8 cellular contexts compared by ENCODE assay signal in the genomic region with DNA sequence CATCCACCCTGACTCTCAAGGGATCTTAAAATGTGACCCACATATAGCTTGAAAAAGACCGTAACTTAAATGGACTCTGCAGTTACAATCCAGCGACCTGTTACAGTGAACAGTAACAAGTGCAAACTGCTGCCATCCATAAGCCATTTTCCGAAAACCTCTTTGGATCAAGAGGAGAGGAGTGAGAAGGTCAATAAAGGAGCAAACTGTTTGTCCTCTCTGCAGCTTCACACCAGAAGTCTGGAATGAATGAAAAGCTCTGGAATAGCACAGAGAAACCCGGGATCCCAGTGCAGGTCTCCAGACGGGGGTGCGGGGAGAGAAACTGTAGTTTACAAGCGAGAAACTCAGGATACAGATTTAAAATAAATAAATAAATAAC. TPM values are rescaled to one million over a fixed set of nuclear protein-coding genes. Genes with fewer than 3 reads are reported as not detected.
DNase-seq lines count a peak whose midpoint lies in the region; ATAC-seq and TF ChIP-seq lines count a peak whose summit lies in the region.

No MANE protein-coding gene starts in this region.

- peaks cover 0 to 9% (median 0%) of the 10 kb centered on the region in 11 experiments; a peak in 3 of 22 replicates for H3K27me3 ChIP-seq in BLaER1 treated with 17β-estradiol and CSF1 and Interleukin-3, amounts not matched to agents 10 nM and 100 nM
- H3K27me3 ChIP-seq in HUES48 (ENCODE audit: control insufficient read depth, insufficient read depth, low read length) (0 out of 2 replicates have a peak, but pooled peaks cover 6% of the 10 kb centered on the region), iPS-20b (ENCODE audit: insufficient read depth, low read length) (peaks cover 6% of the 10 kb centered on the region), smooth muscle cell (ENCODE audit: low read depth) (no peaks in the 10 kb centered on the region), foreskin keratinocyte (peaks cover 21% of the 10 kb centered on the region)

- peak overlapping the region; percentile 70 to 86 (median 76) for H3K4me3 ChIP-seq in BLaER1 treated with 17β-estradiol and CSF1 and Interleukin-3, amounts not matched to agents 10 nM and 100 nM
- H3K4me3 ChIP-seq in HUES48 (ENCODE audit: low read depth, low read length), result peak overlapping the region; percentile 89
- peak overlapping the region; percentile 84 for H3K4me3 ChIP-seq in iPS-20b (ENCODE audit: low read length)
- peak overlapping the region; percentile 86 for H3K4me3 ChIP-seq in smooth muscle cell

- peak overlapping the region; percentile 23 for H3K27ac Mint-ChIP-seq in activated naive CD8-positive, alpha-beta T cell

- no peaks in the 10 kb centered on the region for H3F3A ChIP-seq in smooth muscle cell (ENCODE audit: low read depth)

- peaks cover 7 to 24% (median 19%) of the 10 kb centered on the region in 10 experiments; a peak in 19 of 20 replicates for H3K4me1 ChIP-seq in BLaER1 treated with 17β-estradiol and CSF1 and Interleukin-3, amounts not matched to agents 10 nM and 100 nM
- H3K4me1 ChIP-seq in HUES48 (ENCODE audit: control insufficient read depth, insufficient read depth, low read length) (peaks cover 11% of the 10 kb centered on the region), iPS-20b (ENCODE audit: insufficient read depth, low read length) (peaks cover 13% of the 10 kb centered on the region; the same call in 1 of the 2 replicates), smooth muscle cell (ENCODE audit: low read depth) (peaks cover 17% of the 10 kb centered on the region), foreskin keratinocyte (no peaks in the 10 kb centered on the region)

- no peak for ATAC-seq in foreskin keratinocyte

- TF ChIP-seq CTCF in smooth muscle cell (IDR thresholded peaks at IDR 0.05; ENCODE audit: borderline replicate concordance, insufficient read depth, poor library complexity, severe bottlenecking) (no peak), foreskin keratinocyte (conservative IDR thresholded peaks at IDR 0.05) (no peak)

- no peaks in the 10 kb centered on the region for H3K9me3 ChIP-seq in BLaER1 treated with 17β-estradiol and CSF1 and Interleukin-3, amounts not matched to agents 10 nM and 100 nM (replicated peaks in 1 of 11)
- H3K9me3 ChIP-seq in HUES48 (ENCODE audit: control insufficient read depth, insufficient read depth, low read length), result no peaks in the 10 kb centered on the region
- H3K9me3 ChIP-seq in iPS-20b (ENCODE audit: insufficient read depth, low read depth, low read length), result no peaks in the 10 kb centered on the region
- H3K9me3 ChIP-seq in smooth muscle cell (replicated peaks; ENCODE audit: low read depth), result no peaks in the 10 kb centered on the region

- H3K36me3 ChIP-seq in BLaER1 treated with 17β-estradiol and CSF1 and Interleukin-3, amounts not matched to agents 10 nM and 100 nM, result peaks cover 9 to 27% (median 20%) of the 10 kb centered on the region in 11 experiments; a peak in 20 of 22 replicates
- H3K36me3 ChIP-seq in HUES48 (ENCODE audit: control insufficient read depth, insufficient read depth, low read length), result peaks cover 22% of the 10 kb centered on the region
- peaks cover 24% of the 10 kb centered on the region for H3K36me3 ChIP-seq in iPS-20b (ENCODE audit: insufficient read depth, low read depth, low read length)
- H3K36me3 ChIP-seq in smooth muscle cell (ENCODE audit: low read depth), result no peaks in the 10 kb centered on the region

- H4K20me1 ChIP-seq in BLaER1 treated with 17β-estradiol and CSF1 and Interleukin-3, amounts not matched to agents 10 nM and 100 nM, result peaks cover 0 to 7% (median 0%) of the 10 kb centered on the region in 11 experiments; a peak in 3 of 22 replicates
- H4K20me1 ChIP-seq in smooth muscle cell (ENCODE audit: low read depth), result no peaks in the 10 kb centered on the region

- H3K4me3 Mint-ChIP-seq in activated naive CD8-positive, alpha-beta T cell, result peak overlapping the region; percentile 96

- no peaks in the 10 kb centered on the region for H3K9me3 Mint-ChIP-seq in activated naive CD8-positive, alpha-beta T cell (ENCODE audit: low read depth)

- peaks cover 2% of the 10 kb centered on the region for H3K27me3 Mint-ChIP-seq in activated naive CD8-positive, alpha-beta T cell

- 18% methylated on average over 7 of the region's 7 CpGs for WGBS in smooth muscle cell (ENCODE audit: low lambda C conversion rate)

- peak overlapping the region; percentile 74 to 86 (median 81) for H3K9ac ChIP-seq in BLaER1 treated with 17β-estradiol and CSF1 and Interleukin-3, amounts not matched to agents 10 nM and 100 nM
- H3K9ac ChIP-seq in HUES48 (ENCODE audit: low read depth, low read length), result peak overlapping the region; percentile 59
- H3K9ac ChIP-seq in iPS-20b (ENCODE audit: low read depth, low read length), result peak overlapping the region; percentile 75; the same call in 1 of the 2 replicates
- H3K9ac ChIP-seq in smooth muscle cell (ENCODE audit: low read depth), result no peak overlapping the region

- peaks cover 30% of the 10 kb centered on the region for H3K4me1 Mint-ChIP-seq in activated naive CD8-positive, alpha-beta T cell (ENCODE audit: low read depth)

- H3K36me3 Mint-ChIP-seq in activated naive CD8-positive, alpha-beta T cell, result peaks cover 5% of the 10 kb centered on the region

- H3K27ac ChIP-seq in BLaER1 treated with 17β-estradiol and CSF1 and Interleukin-3, amounts not matched to agents 10 nM and 100 nM, result peak overlapping the region; percentile 35 to 81 (median 51); a peak in 15 of 22 replicates
- peak overlapping the region; percentile 30 for H3K27ac ChIP-seq in HUES48 (ENCODE audit: low read depth, low read length)
- no peak overlapping the region for H3K27ac ChIP-seq in iPS-20b (ENCODE audit: low read length)
- no peak overlapping the region for H3K27ac ChIP-seq in smooth muscle cell (ENCODE audit: low read depth)
- no peak overlapping the region for H3K27ac ChIP-seq in foreskin keratinocyte

- no peak for DNase-seq in smooth muscle cell (lab: John Stamatoyannopoulos, UW; ENCODE audit: unreplicated experiment)
- DNase-seq in KG1 (lab: John Stamatoyannopoulos, UW), result no peak
- DNase-seq in foreskin keratinocyte, result no peak
- no peak for DNase-seq in mucosa of gallbladder (ENCODE audit: low spot score)

- H3K4me2 ChIP-seq in BLaER1 treated with 17β-estradiol and CSF1 and Interleukin-3, amounts not matched to agents 10 nM and 100 nM, result peak overlapping the region; percentile 80 to 98 (median 90)
- peak overlapping the region; percentile 90 for H3K4me2 ChIP-seq in smooth muscle cell

- H3K79me2 ChIP-seq in smooth muscle cell (ENCODE audit: low read depth), result peaks cover 19% of the 10 kb centered on the region

- H2AFZ ChIP-seq in smooth muscle cell (ENCODE audit: low read depth), result peak overlapping the region; percentile 98

RNA-seq across cellular contexts. Expression of a gene that starts 0.7 kb away (rescaled TPM):
- 8.9 and 9.0 TPM in 2 replicates for total RNA-seq in smooth muscle cell
- 1.3 TPM in 2 replicates for polyA plus RNA-seq in smooth muscle cell
- total RNA-seq in foreskin keratinocyte, result 2.3 and 2.8 TPM in 2 replicates
- polyA plus RNA-seq in foreskin keratinocyte, result 0.62 and 0.71 TPM in 2 replicates
- 11.2 TPM for total RNA-seq in mucosa of gallbladder

RNA-seq across cellular contexts. Expression of a gene that starts 30.0 kb away (rescaled TPM):
- total RNA-seq in smooth muscle cell (1.6 and 1.7 TPM in 2 replicates), foreskin keratinocyte (not detected in 2 replicates), mucosa of gallbladder (not detected)
- polyA plus RNA-seq in smooth muscle cell (not detected in 2 replicates), foreskin keratinocyte (not detected in 2 replicates)

Comparison
In these comparisons a context has a peak if more than half of its experiments do, and no peak if none do; other contexts are left out.
1. H3K27ac ChIP-seq: peak in BLaER1 treated with 17β-estradiol and CSF1 and Interleukin-3, amounts not matched to agents 10 nM and 100 nM (11 of 11) and HUES48 (single experiment); none in iPS-20b (single experiment), smooth muscle cell (single experiment) and foreskin keratinocyte (single experiment).
2. Peak in every context shown above with its lines, with median percentiles within 50 percentile points of each other: H3K4me3 ChIP-seq.